ENCODE assay signal across 11 cellular contexts in genomic region chr11:66409226-66409625, GRCh38. TPM values are rescaled to one million over a fixed set of nuclear protein-coding genes. Genes with fewer than 3 reads are reported as not detected.
DNase-seq lines count a peak whose midpoint lies in the region; ATAC-seq and TF ChIP-seq lines count a peak whose summit lies in the region.
"Had no signal": no experiment of that assay in that cellular context is flagged by ENCODE, and none has a peak within 500 bp of the region (broad histone marks: within the 10 kb centered on the region; RNA-seq: fewer than 3 reads in every experiment).

No MANE protein-coding gene starts in this region.

- H3K79me2 ChIP-seq in Loucy (ENCODE audit: insufficient read depth, low read length) (peaks cover 13% of the 10 kb centered on the region; the same call in 1 of the 2 replicates), hepatocyte (no peaks in the 10 kb centered on the region)

- no peak overlapping the region; a peak in 2 of 22 replicates for H3K9ac ChIP-seq in BLaER1 treated with 17β-estradiol and CSF1 and Interleukin-3, amounts not matched to agents 10 nM and 100 nM
- H3K9ac ChIP-seq in Loucy (ENCODE audit: low read depth, low read length, poor library complexity, severe bottlenecking) (peak overlapping the region; percentile 76), skeletal muscle satellite cell (ENCODE audit: low read depth, low read length) (no peak overlapping the region)

- DNase-seq in hepatocyte (ENCODE audit: low spot score) (no peak), SK-N-DZ (ENCODE audit: low spot score) (no peak), C1 segment of cervical spinal cord (lab: John Stamatoyannopoulos, UW) (no peak)

- H3K27ac ChIP-seq in BLaER1 treated with 17β-estradiol and CSF1 and Interleukin-3, amounts not matched to agents 10 nM and 100 nM, result no peak overlapping the region
- no peak overlapping the region for H3K27ac ChIP-seq in hepatocyte

- H3K4me2 ChIP-seq in BLaER1 treated with 17β-estradiol and CSF1 and Interleukin-3, amounts not matched to agents 10 nM and 100 nM, result peak overlapping the region in 10 of 11 experiments; percentile 90 to 100 (median 98); a peak in 20 of 22 replicates
- peak overlapping the region; percentile 92 for H3K4me2 ChIP-seq in Loucy (ENCODE audit: low read depth, low read length, poor library complexity, severe bottlenecking)
- peak overlapping the region; percentile 96 for H3K4me2 ChIP-seq in hepatocyte
- H3K4me2 ChIP-seq in skeletal muscle satellite cell (ENCODE audit: low read length), result peak overlapping the region; percentile 99

- peaks cover 0 to 8% (median 2%) of the 10 kb centered on the region in 10 experiments; a peak in 7 of 20 replicates for H3K4me1 ChIP-seq in BLaER1 treated with 17β-estradiol and CSF1 and Interleukin-3, amounts not matched to agents 10 nM and 100 nM
- peaks cover 21% of the 10 kb centered on the region for H3K4me1 ChIP-seq in Loucy (ENCODE audit: insufficient read depth, low read length, poor library complexity, severe bottlenecking)
- H3K4me1 ChIP-seq in hepatocyte (ENCODE audit: insufficient read depth), result no peaks in the 10 kb centered on the region
- peaks cover 3% of the 10 kb centered on the region for H3K4me1 ChIP-seq in skeletal muscle satellite cell (ENCODE audit: control insufficient read depth, insufficient read depth, low read length)

- no peak for TF ChIP-seq CTCF in Loucy (conservative IDR thresholded peaks at IDR 0.05; ENCODE audit: low read length)
- TF ChIP-seq CTCF in hepatocyte (IDR thresholded peaks at IDR 0.05; ENCODE audit: poor library complexity), result no peak

- no peaks in the 10 kb centered on the region for H3K9me3 ChIP-seq in BLaER1 treated with 17β-estradiol and CSF1 and Interleukin-3, amounts not matched to agents 10 nM and 100 nM (replicated peaks in 1 of 11)
- H3K9me3 ChIP-seq in Loucy (ENCODE audit: insufficient read depth, low read depth, low read length) (no peaks in the 10 kb centered on the region), hepatocyte (ENCODE audit: low read depth) (no peaks in the 10 kb centered on the region), skeletal muscle satellite cell (replicated peaks; ENCODE audit: low read length) (no peaks in the 10 kb centered on the region)
- H3K9me3 ChIP-seq: MG63 had no signal

- H3K36me3 ChIP-seq in BLaER1 treated with 17β-estradiol and CSF1 and Interleukin-3, amounts not matched to agents 10 nM and 100 nM, result no peaks in the 10 kb centered on the region
- H3K36me3 ChIP-seq in Loucy (ENCODE audit: insufficient read depth, low read length) (no peaks in the 10 kb centered on the region), hepatocyte (replicated peaks; ENCODE audit: insufficient read depth, low read depth) (no peaks in the 10 kb centered on the region), skeletal muscle satellite cell (ENCODE audit: insufficient read depth, low read length) (no peaks in the 10 kb centered on the region)
- H3K36me3 ChIP-seq: MG63 had no signal

- no peaks in the 10 kb centered on the region for H3F3A ChIP-seq in Loucy (ENCODE audit: low read depth)

- ATAC-seq in GM18861 (IDR thresholded peaks at IDR 0.05; ENCODE audit: unreplicated experiment) (no peak), GM21737 (IDR thresholded peaks at IDR 0.05; ENCODE audit: unreplicated experiment) (no peak)

- H3K9me2 ChIP-seq in Loucy (replicated peaks; ENCODE audit: low read depth, low read length) (no peaks in the 10 kb centered on the region), hepatocyte (replicated peaks; ENCODE audit: insufficient read depth) (no peaks in the 10 kb centered on the region)

- H2AFZ ChIP-seq in Loucy (ENCODE audit: low read length) (peak overlapping the region; percentile 71; the same call in 1 of the 2 replicates), hepatocyte (no peak overlapping the region)

- 30% methylated on average over 13 of the region's 15 CpGs for WGBS in hepatocyte (ENCODE audit: low lambda C conversion rate, missing lambda C conversion rate)

- peak overlapping the region in 5 of 10 experiments; percentile 57 to 73 (median 64); a peak in 6 of 20 replicates for H3K4me3 ChIP-seq in BLaER1 treated with 17β-estradiol and CSF1 and Interleukin-3, amounts not matched to agents 10 nM and 100 nM
- H3K4me3 ChIP-seq in Loucy (ENCODE audit: low read length, poor library complexity, severe bottlenecking), result peak overlapping the region; percentile 72
- H3K4me3 ChIP-seq in hepatocyte, result no peak overlapping the region
- H3K4me3 ChIP-seq in skeletal muscle satellite cell (ENCODE audit: low read length), result no peak overlapping the region

- H3K27me3 ChIP-seq in BLaER1 treated with 17β-estradiol and CSF1 and Interleukin-3, amounts not matched to agents 10 nM and 100 nM, result peaks cover 57 to 59% (median 58%) of the 10 kb centered on the region in 11 experiments
- H3K27me3 ChIP-seq in Loucy (ENCODE audit: insufficient read depth, low read length, poor library complexity, severe bottlenecking) (no peaks in the 10 kb centered on the region), hepatocyte (peaks cover 46% of the 10 kb centered on the region), skeletal muscle satellite cell (ENCODE audit: control insufficient read depth, insufficient read depth, low read length) (peaks cover 68% of the 10 kb centered on the region)

- H4K20me1 ChIP-seq in BLaER1 treated with 17β-estradiol and CSF1 and Interleukin-3, amounts not matched to agents 10 nM and 100 nM, result peaks cover 0 to 50% (median 8%) of the 10 kb centered on the region in 11 experiments; a peak in 11 of 22 replicates
- no peaks in the 10 kb centered on the region for H4K20me1 ChIP-seq in Loucy (ENCODE audit: insufficient read depth, low read length, poor library complexity, severe bottlenecking)
- H4K20me1 ChIP-seq in hepatocyte (ENCODE audit: insufficient read depth, poor library complexity, severe bottlenecking), result no peaks in the 10 kb centered on the region

RNA-seq across cellular contexts. Expression of gene NPAS4, which starts 11.6 kb away (rescaled TPM):
- total RNA-seq in hepatocyte, result 0.60 TPM in 1 of 2 replicates, not detected in the other
- polyA plus RNA-seq in hepatocyte, result 0.31 TPM in 1 of 2 replicates, not detected in the other
- not detected in 2 replicates for total RNA-seq in skeletal muscle satellite cell (2012; rRNA removed)
- not detected in 2 replicates for polyA plus RNA-seq in SK-N-DZ (2014; cell fraction: cytosol; rRNA removed)
- 0.07 TPM in 1 of 2 replicates, not detected in the other for polyA plus RNA-seq in SK-N-DZ (2014; cell fraction: nucleus; rRNA removed)
- total RNA-seq: activated T-helper 1 cell treated with anti-CD3 and anti-CD28 coated beads, Interleukin-12 subunit alpha, Interleukin-12 subunit beta, Interleukin-2, Interleukin-4 antibody, amounts not matched to agents 30 ng/mL and 10 ng/mL and 1 ng/mL, durations not matched to agents 14 hours and 24 hours and 36 hours; left lobe of liver had no signal

RNA-seq across cellular contexts. Expression of gene MRPL11, which starts 29.4 kb away (rescaled TPM):
- 45.6 and 60.6 TPM in 2 replicates for total RNA-seq in hepatocyte
- polyA plus RNA-seq in hepatocyte, result 57.1 and 59.8 TPM in 2 replicates
- 45.1 and 50.0 TPM in 2 replicates for total RNA-seq in skeletal muscle satellite cell (2012; rRNA removed)
- polyA plus RNA-seq in SK-N-DZ (2014; cell fraction: cytosol; rRNA removed), result 130 and 167 TPM in 2 replicates
- 102 and 106 TPM in 2 replicates for polyA plus RNA-seq in SK-N-DZ (2014; cell fraction: nucleus; rRNA removed)

RNA-seq across cellular contexts. Expression of gene SLC29A2, which starts 37.7 kb away (rescaled TPM):
- total RNA-seq in hepatocyte, result 7.4 and 11.3 TPM in 2 replicates
- polyA plus RNA-seq in hepatocyte, result 20.2 and 27.1 TPM in 2 replicates
- total RNA-seq in skeletal muscle satellite cell (2012; rRNA removed), result under 0.01 and 0.25 TPM in 2 replicates
- 14.6 and 20.2 TPM in 2 replicates for polyA plus RNA-seq in SK-N-DZ (2014; cell fraction: cytosol; rRNA removed)
- polyA plus RNA-seq in SK-N-DZ (2014; cell fraction: nucleus; rRNA removed), result 46.1 and 62.7 TPM in 2 replicates

RNA-seq across cellular contexts. Expression of gene PELI3, which starts 57.5 kb away (rescaled TPM):
- total RNA-seq in hepatocyte, result 5.5 and 6.7 TPM in 2 replicates
- 5.5 and 10.9 TPM in 2 replicates for polyA plus RNA-seq in hepatocyte
- 5.6 and 7.0 TPM in 2 replicates for total RNA-seq in skeletal muscle satellite cell (2012; rRNA removed)
- 10.7 and 11.0 TPM in 2 replicates for polyA plus RNA-seq in SK-N-DZ (2014; cell fraction: cytosol; rRNA removed)
- polyA plus RNA-seq in SK-N-DZ (2014; cell fraction: nucleus; rRNA removed), result 6.0 and 7.4 TPM in 2 replicates
